15 cellular contexts compared by ENCODE assay signal in genomic region chr7:127582361-127582760, GRCh38. TPM values are rescaled to one million over a fixed set of nuclear protein-coding genes. Genes with fewer than 3 reads are reported as not detected.
DNase-seq lines count a peak whose midpoint lies in the region; ATAC-seq and TF ChIP-seq lines count a peak whose summit lies in the region.
"Had no signal": no experiment of that assay in that cellular context is flagged by ENCODE, and none has a peak within 500 bp of the region (broad histone marks: within the 10 kb centered on the region; RNA-seq: fewer than 3 reads in every experiment).

No MANE protein-coding gene starts in this region.

- TF ChIP-seq CTCF in GM10248 (IDR thresholded peaks at IDR 0.05; ENCODE audit: control extremely low read depth, extremely low read depth, low read depth, missing control alignments) (no peak), omental fat pad (IDR thresholded peaks at IDR 0.05) (no peak)

- CTCF ChIA-PET in GM10248 (lab: Yijun Ruan, JAX): interaction anchor here (0.9 to 2.5 kb wide), 3 partner anchors 10 to 34 kb away, joined by 3 to 10 read pairs (median 4); no protein-coding TSS in a partner anchor

- no peak for ATAC-seq in omental fat pad (ENCODE audit: low FRiP score)
- ATAC-seq: left colon had no signal

- peak in 8 of 14 donors; percentile 12 to 75 (median 22) for DNase-seq in C1 segment of cervical spinal cord (lab: John Stamatoyannopoulos, UW)
- DNase-seq in anterior cingulate cortex (lab: John Stamatoyannopoulos, UW): peak in 34 of 58 donors; percentile 3 to 55 (median 22)
- DNase-seq in head of caudate nucleus: peak in 31 of 42 donors; percentile 19 to 69 (median 45)
- DNase-seq in posterior cingulate gyrus: peak in 7 of 10 donors; percentile 36 to 92 (median 45)
- DNase-seq in central memory CD4-positive, alpha-beta T cell: no peak
- no peak for DNase-seq in T1000 (lab: John Stamatoyannopoulos, UW)
- DNase-seq in GM10248 (ENCODE audit: extremely low spot score): no peak
- no peak for DNase-seq in omental fat pad (ENCODE audit: low spot score)
- DNase-seq: activated CD4-positive, CD25-positive, alpha-beta regulatory T cell; AML-193; endodermal cell; left colon; PC-9 had no signal

- POLR2A ChIA-PET in GM10248 (lab: Yijun Ruan, JAX): no interaction called here

- intact Hi-C loops in head of caudate nucleus (cut with DNase I) (loop anchor here (5.0 kb wide), 1 partner anchor 70 kb away; the partner anchor contains the start of gene SND1), posterior cingulate gyrus (cut with DNase I) (no loop called here)

RNA-seq across cellular contexts. Expression of gene GCC1, which starts 3.0 kb away (rescaled TPM):
- total RNA-seq in omental fat pad: 10 to 100 TPM; 15.0 to 19.5 (median 15.8) TPM

RNA-seq across cellular contexts. Expression of gene ARF5, which starts 5.8 kb away (rescaled TPM):
- total RNA-seq in omental fat pad: 100 to 1,000 TPM; 116 to 159 (median 124) TPM

RNA-seq across cellular contexts. Expression of gene FSCN3, which starts 11.2 kb away (rescaled TPM):
- total RNA-seq in omental fat pad: 1 to 10 TPM; 1.2 to 3.6 (median 2.0) TPM

RNA-seq across cellular contexts. Expression of gene PAX4, which starts 35.6 kb away (rescaled TPM):
- total RNA-seq in omental fat pad: not detected
- total RNA-seq: neural crest cell, PC-9, urinary bladder had no signal

Comparison
In these comparisons a context has a peak if more than half of its experiments do, and no peak if none do; other contexts are left out.
1. DNase-seq: peak in C1 segment of cervical spinal cord (8 of 14), anterior cingulate cortex (34 of 58), head of caudate nucleus (31 of 42) and posterior cingulate gyrus (7 of 10); none in central memory CD4-positive, alpha-beta T cell (single experiment), T1000 (single experiment), GM10248 (single experiment) and omental fat pad (single experiment).